Comparison of ENCODE assay signal across 10 cellular contexts in the genomic region with DNA sequence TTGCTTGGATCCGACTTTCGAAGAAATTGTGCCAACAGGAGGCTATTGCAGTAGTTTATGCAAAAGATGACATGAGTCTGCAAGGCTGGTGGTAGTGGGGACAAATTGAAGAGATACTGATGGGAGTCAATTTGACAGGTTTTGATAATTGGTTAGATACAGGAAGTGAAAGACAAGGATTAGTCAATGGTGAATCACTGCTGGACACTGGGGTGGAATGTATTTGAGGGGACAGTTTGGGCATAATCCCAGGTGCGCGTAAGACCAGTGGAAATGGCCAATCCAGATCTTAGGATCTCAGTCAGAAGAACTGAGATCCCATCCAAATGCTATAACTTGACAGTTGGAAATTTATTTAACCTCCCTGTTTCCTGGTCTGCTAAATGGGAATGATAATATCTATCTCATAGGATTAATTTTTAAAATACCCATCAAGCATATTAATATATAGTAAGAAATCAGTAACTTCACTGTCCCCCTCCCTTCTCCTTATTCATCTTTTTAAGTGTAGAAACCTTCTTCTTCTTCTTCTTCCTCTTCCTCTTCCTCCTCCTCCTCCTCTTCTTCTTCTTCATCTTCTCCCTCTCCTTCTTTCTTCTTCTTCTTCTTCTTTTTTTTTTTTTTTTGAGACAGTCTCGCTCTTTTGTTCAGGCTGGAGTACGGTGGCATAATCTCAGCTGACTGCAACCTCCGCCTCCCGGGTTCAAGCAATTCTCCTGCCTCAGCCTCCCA.
"Had no signal": no experiment of that assay in that cellular context is flagged by ENCODE, and none has a peak within 500 bp of the region (broad histone marks: within the 10 kb centered on the region; RNA-seq: fewer than 3 reads in every experiment).

No MANE protein-coding gene starts in this region.

- H3K27me3 ChIP-seq: hepatocyte, sigmoid colon, upper lobe of left lung had no signal

- DNase-seq: activated CD4-positive, CD25-positive, alpha-beta regulatory T cell; activated naive CD4-positive, alpha-beta T cell treated with anti-CD3 and anti-CD28 coated beads, Interleukin-2, amount 10 ng/mL, durations not matched to agents 7 days and 5 days; central memory CD4-positive, alpha-beta T cell; effector CD8-positive, alpha-beta T cell; kidney; sigmoid colon; stimulated activated naive CD4-positive, alpha-beta T cell treated with Interleukin-2 at 50 U/mL for 16 hours; upper lobe of left lung had no signal

- H3K9me3 ChIP-seq: sigmoid colon, upper lobe of left lung had no signal

- H3K36me3 ChIP-seq: sigmoid colon, upper lobe of left lung had no signal

- H3K4me3 ChIP-seq: coronary artery, hepatocyte, sigmoid colon, upper lobe of left lung had no signal

- H3K27ac ChIP-seq: coronary artery, sigmoid colon, upper lobe of left lung had no signal
